Comparison of ENCODE assay signal across 18 cellular contexts in the genomic region with DNA sequence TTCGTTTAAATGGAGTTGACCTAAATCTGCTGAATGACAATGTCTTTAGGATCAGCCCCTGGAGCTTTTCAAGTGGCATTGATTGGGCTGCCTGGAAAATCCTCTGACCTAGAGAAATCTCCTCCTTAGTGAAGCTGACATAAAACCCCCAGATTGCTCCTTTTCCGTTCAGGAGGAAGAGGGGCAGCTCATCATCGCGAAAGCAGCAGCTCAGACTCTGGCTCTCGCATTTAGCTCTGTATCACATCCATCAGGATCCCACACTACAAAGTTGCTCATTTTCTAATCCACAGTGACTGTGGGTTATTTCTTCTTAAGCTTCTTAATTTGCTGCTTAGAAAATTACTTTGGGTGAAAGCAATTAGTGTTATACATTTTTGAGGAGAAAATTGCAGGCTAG.
A peak's percentile ranks its signal among the peaks of the same experiment; 100 is the strongest.
DNase-seq lines count a peak whose midpoint lies in the region; ATAC-seq and TF ChIP-seq lines count a peak whose summit lies in the region.
"Had no signal": no experiment of that assay in that cellular context is flagged by ENCODE, and none has a peak within 500 bp of the region (broad histone marks: within the 10 kb centered on the region; RNA-seq: fewer than 3 reads in every experiment).

No MANE protein-coding gene starts in this region.

- TF ChIP-seq EP300 in SK-N-SH (IDR thresholded peaks at IDR 0.05; ENCODE audit: borderline replicate concordance in 1 of 2, low read depth in 1 of 2, low read length in 1 of 2): no peak

- H3K27ac Mint-ChIP-seq in GM23338 (no peak overlapping the region), nephron (peak overlapping the region in 2 of 3 experiments; percentile 65 to 83)
- H3K27ac Mint-ChIP-seq: CD8-positive, alpha-beta memory T cell had no signal

- no peaks in the 10 kb centered on the region for H3K9me3 ChIP-seq in WERI-Rb-1 (ENCODE audit: severe bottlenecking)
- no peaks in the 10 kb centered on the region for H3K9me3 ChIP-seq in psoas muscle
- no peaks in the 10 kb centered on the region for H3K9me3 ChIP-seq in SK-N-SH
- H3K9me3 ChIP-seq: BE2C, HAP-1 had no signal

- H3K9ac ChIP-seq in SK-N-SH: no peak overlapping the region

- H3K27me3 Mint-ChIP-seq in GM23338 (ENCODE audit: insufficient read depth, low read depth, poor library complexity): peaks cover 2% of the 10 kb centered on the region
- no peaks in the 10 kb centered on the region for H3K27me3 Mint-ChIP-seq in nephron (ENCODE audit: low read depth)

- no peaks in the 10 kb centered on the region for H3K36me3 ChIP-seq in GM23338 (ENCODE audit: insufficient read depth)
- H3K36me3 ChIP-seq in WERI-Rb-1: no peaks in the 10 kb centered on the region
- no peaks in the 10 kb centered on the region for H3K36me3 ChIP-seq in psoas muscle (ENCODE audit: insufficient read depth in 1 of 2, low read depth in 1 of 2)
- H3K36me3 ChIP-seq in SK-N-SH (replicated peaks in 1 of 2; ENCODE audit: control insufficient read depth in 1 of 2, insufficient read depth in 2 of 2, low read length in 1 of 2): no peaks in the 10 kb centered on the region
- H3K36me3 ChIP-seq: BE2C, HAP-1 had no signal

- H3F3A ChIP-seq in GM23338 (replicated peaks; ENCODE audit: low read depth) (no peaks in the 10 kb centered on the region), SK-N-SH (replicated peaks; ENCODE audit: insufficient read depth) (no peaks in the 10 kb centered on the region)

- H3K79me2 ChIP-seq in GM23338 (replicated peaks; ENCODE audit: insufficient read depth) (no peaks in the 10 kb centered on the region), SK-N-SH (ENCODE audit: insufficient read depth) (no peaks in the 10 kb centered on the region)

- H3K27ac ChIP-seq in GM23338 (ENCODE audit: low read depth): no peak overlapping the region
- H3K27ac ChIP-seq in WERI-Rb-1: peak overlapping the region; percentile 15; the same call in 1 of the 2 replicates
- H3K27ac ChIP-seq in psoas muscle: no peak overlapping the region
- H3K27ac ChIP-seq in SK-N-SH (ENCODE audit: low read depth in 2 of 2, low read length in 1 of 2): no peak overlapping the region
- H3K27ac ChIP-seq: HL-60 had no signal

- intact Hi-C loops in psoas muscle (cut with DNase I): no loop called here

- H3K4me3 Mint-ChIP-seq in GM23338: no peak overlapping the region
- H3K4me3 Mint-ChIP-seq in nephron: no peak overlapping the region

- H3K4me3 ChIP-seq in GM23338 (no peak overlapping the region), WERI-Rb-1 (ENCODE audit: low read depth, low read length) (no peak overlapping the region), retinal pigment epithelial cell (ENCODE audit: low read length) (no peak overlapping the region), psoas muscle (no peak overlapping the region), SK-N-SH (ENCODE audit: low read depth in 2 of 2, low read length in 1 of 2) (no peak overlapping the region)
- H3K4me3 ChIP-seq: HAP-1 had no signal

- H3K4me1 ChIP-seq in GM23338 (ENCODE audit: insufficient read depth): 0 out of 2 replicates have a peak, but pooled peaks cover 3% of the 10 kb centered on the region
- peaks cover 16% of the 10 kb centered on the region for H3K4me1 ChIP-seq in psoas muscle
- H3K4me1 ChIP-seq in SK-N-SH (ENCODE audit: control insufficient read depth in 1 of 2, insufficient read depth in 2 of 2, low read depth in 1 of 2, low read length in 1 of 2): peaks cover 0 to 2% of the 10 kb centered on the region in 2 experiments; a peak in 1 of 4 replicates
- H3K4me1 ChIP-seq: BE2C had no signal

- 84 to 96% (median 95%) methylated on average over 5 of the region's 5 CpGs for WGBS in psoas muscle, 3 donors
- 97% methylated on average over 5 of the region's 5 CpGs for whole genome bisulfite sequencing in SK-N-SH (ENCODE audit: low lambda C conversion rate)

- CTCF ChIA-PET in SK-N-SH (lab: Yijun Ruan, JAX): no interaction called here

- H3K9me3 Mint-ChIP-seq in GM23338 (no peaks in the 10 kb centered on the region), nephron (no peaks in the 10 kb centered on the region)
- H3K9me3 Mint-ChIP-seq: CD8-positive, alpha-beta memory T cell had no signal

- H3K4me2 ChIP-seq in GM23338 (no peak overlapping the region), SK-N-SH (no peak overlapping the region)

- TF ChIP-seq RAD21 in SK-N-SH (IDR thresholded peaks at IDR 0.05; ENCODE audit: low read length): no peak

- POLR2A ChIA-PET in SK-N-SH (lab: Yijun Ruan, JAX): no interaction called here

- TF ChIP-seq CTCF in GM23338 (conservative IDR thresholded peaks at IDR 0.05; ENCODE audit: low read depth in 2 of 2) (no peak), WERI-Rb-1 (IDR thresholded peaks at IDR 0.05; ENCODE audit: low read depth, low read length) (no peak), nephron (IDR thresholded peaks at IDR 0.05; ENCODE audit: unreplicated experiment in 3 of 3) (no peak), retinal pigment epithelial cell (conservative IDR thresholded peaks at IDR 0.05; ENCODE audit: low read depth, low read length) (no peak), psoas muscle (IDR thresholded peaks at IDR 0.05) (no peak), SK-N-SH (IDR thresholded peaks at IDR 0.05) (no peak)

- peak overlapping the region; percentile 14; the same call in 1 of the 2 replicates for H2AFZ ChIP-seq in GM23338
- H2AFZ ChIP-seq in SK-N-SH (ENCODE audit: low read depth): no peak overlapping the region

- no peaks in the 10 kb centered on the region for H4K20me1 ChIP-seq in GM23338 (replicated peaks; ENCODE audit: insufficient read depth)
- H4K20me1 ChIP-seq in SK-N-SH (ENCODE audit: insufficient read depth): no peaks in the 10 kb centered on the region

- no peaks in the 10 kb centered on the region for H3K36me3 Mint-ChIP-seq in GM23338 (ENCODE audit: low read depth)
- no peaks in the 10 kb centered on the region for H3K36me3 Mint-ChIP-seq in nephron (ENCODE audit: low read depth)
- H3K36me3 Mint-ChIP-seq: CD4-positive, CD25-positive, alpha-beta regulatory T cell; CD8-positive, alpha-beta memory T cell had no signal

- ATAC-seq in GM23338: no peak
- no peak for ATAC-seq in GM21825 (IDR thresholded peaks at IDR 0.05; ENCODE audit: unreplicated experiment)
- no peak for ATAC-seq in psoas muscle

- peaks cover 11% of the 10 kb centered on the region; the same call in 2 of the 3 replicates for H3K4me1 Mint-ChIP-seq in GM23338
- peaks cover 54% of the 10 kb centered on the region for H3K4me1 Mint-ChIP-seq in nephron
- H3K4me1 Mint-ChIP-seq: CD4-positive, CD25-positive, alpha-beta regulatory T cell; CD8-positive, alpha-beta memory T cell had no signal

- H3K27me3 ChIP-seq in GM23338 (ENCODE audit: insufficient read depth): no peaks in the 10 kb centered on the region
- H3K27me3 ChIP-seq in WERI-Rb-1 (ENCODE audit: insufficient read depth, low read depth, severe bottlenecking): no peaks in the 10 kb centered on the region
- no peaks in the 10 kb centered on the region for H3K27me3 ChIP-seq in psoas muscle (ENCODE audit: insufficient read depth in 3 of 3, low read length in 2 of 3)
- no peaks in the 10 kb centered on the region for H3K27me3 ChIP-seq in SK-N-SH (ENCODE audit: insufficient read depth)
- H3K27me3 ChIP-seq: BE2C had no signal

- 0 out of 2 replicates have a peak, but pooled peaks cover 3% of the 10 kb centered on the region for H3K9me2 ChIP-seq in GM23338 (ENCODE audit: insufficient read depth)
- H3K9me2 ChIP-seq in SK-N-SH: no peaks in the 10 kb centered on the region

- DNase-seq in GM23338 (ENCODE audit: low spot score): no peak
- peak; percentile 89 for DNase-seq in WERI-Rb-1
- DNase-seq in retinal pigment epithelial cell (ENCODE audit: low read depth): peak; percentile 33
- no peak for DNase-seq in psoas muscle
- DNase-seq in SK-N-SH: no peak
- DNase-seq: ACHN; BE2C; C1 segment of cervical spinal cord; CD4-positive, CD25-positive, alpha-beta regulatory T cell; CD8-positive, alpha-beta memory T cell; COR-L47; DMS153; DMS79; GDM1 had no signal

TF ChIP-seq in GM23338, 12 proteins besides CTCF, POLR2A, EP300 and RAD21:
- no peak for TF ChIP-seq JUNB (IDR thresholded peaks at IDR 0.05; ENCODE audit: unreplicated experiment)
TF ChIP-seq in GM23338: peak in this region for 0.

TF ChIP-seq in SK-N-SH, 30 proteins besides CTCF, POLR2A, EP300 and RAD21:
- TF ChIP-seq NFIC (IDR thresholded peaks at IDR 0.05; ENCODE audit: borderline replicate concordance) (no peak), USF1 (IDR thresholded peaks at IDR 0.05; ENCODE audit: borderline replicate concordance, low read depth) (no peak), USF2 (IDR thresholded peaks at IDR 0.05; ENCODE audit: borderline replicate concordance, low read depth, low read length) (no peak), FOXJ3 (CRISPR knock-in tag; IDR thresholded peaks at IDR 0.05) (no peak)
TF ChIP-seq in SK-N-SH: peak in this region for 0.

Comparison
In these comparisons a context has a peak if more than half of its experiments do, and no peak if none do; other contexts are left out.
1. DNase-seq: peak in WERI-Rb-1 (single experiment) and retinal pigment epithelial cell (single experiment); none in GM23338 (single experiment), psoas muscle (0 of 2) and SK-N-SH (single experiment).